ENCODE assay signal across 15 cellular contexts in genomic region chr1:78275456-78275855, GRCh38.
"Had no signal": no experiment of that assay in that cellular context is flagged by ENCODE, and none has a peak within 500 bp of the region (broad histone marks: within the 10 kb centered on the region; RNA-seq: fewer than 3 reads in every experiment).

No MANE protein-coding gene starts in this region.

- H3K27me3 ChIP-seq: hepatocyte had no signal

- H3K27ac ChIP-seq: hepatocyte had no signal

- H2AFZ ChIP-seq: hepatocyte had no signal

- H3K4me2 ChIP-seq: hepatocyte, smooth muscle cell had no signal

- H3K4me3 ChIP-seq: hepatocyte, smooth muscle cell had no signal

- DNase-seq: activated CD4-positive, alpha-beta memory T cell treated with anti-CD3 and anti-CD28 coated beads, Interleukin-2, amount 10 ng/mL, durations not matched to agents 7 days and 5 days; activated CD4-positive, alpha-beta T cell treated with anti-CD3 and anti-CD28 coated beads for 36 hours; activated naive CD4-positive, alpha-beta T cell treated with anti-CD3 and anti-CD28 coated beads, Interleukin-2, amount 10 ng/mL, durations not matched to agents 7 days and 5 days; activated T-cell treated with anti-CD3 and anti-CD28 coated beads, Interleukin-2, amount 50 U/mL, for 24 hours; dermis blood vessel endothelial cell; effector memory CD8-positive, alpha-beta T cell; islet precursor cell; posterior cingulate gyrus; right cardiac atrium; stimulated activated naive CD8-positive, alpha-beta T cell treated with anti-CD3 and anti-CD28 coated beads, Interleukin-15, Interleukin-2, amounts not matched to agents 100 U/mL and 50 U/mL, for 24 hours; trophoblast cell had no signal

- ATAC-seq: activated CD4-positive, alpha-beta T cell treated with anti-CD3 and anti-CD28 coated beads for 36 hours; effector memory CD8-positive, alpha-beta T cell; left lobe of liver; natural killer cell treated with Interleukin-12 subunit alpha and Interleukin-12 subunit beta and Interleukin-15 and Interleukin-18, amount 100 ng/mL, for 72 hours; right cardiac atrium; stimulated activated naive CD8-positive, alpha-beta T cell treated with anti-CD3 and anti-CD28 coated beads, Interleukin-15, Interleukin-2, amounts not matched to agents 100 U/mL and 50 U/mL, for 24 hours had no signal
